Comparison of ENCODE assay signal across 1 cellular context in genomic region chr19:15418588-15419412, GRCh38.
A peak's percentile ranks its signal among the peaks of the same experiment; 100 is the strongest.
TF ChIP-seq lines count a peak whose summit lies in the region.

AKAP8L (minus strand) TSS chr19:15418988; CDS start chr19:15418923, 65 bp downstream.

TF ChIP-seq in WTC11, 78 proteins besides CTCF, POLR2A, EP300 and RAD21 (continued from another document and continues in another):
- no peak for TF ChIP-seq ATF6 (CRISPR knock-in tag; IDR thresholded peaks at IDR 0.05)
- no peak for TF ChIP-seq ZNF512 (CRISPR knock-in tag; IDR thresholded peaks at IDR 0.05; ENCODE audit: borderline replicate concordance)
- TF ChIP-seq NFYB (CRISPR knock-in tag; conservative IDR thresholded peaks at IDR 0.05; ENCODE audit: low read depth): peak; percentile 99
- TF ChIP-seq ESRRA (CRISPR knock-in tag; IDR thresholded peaks at IDR 0.05; ENCODE audit: borderline replicate concordance): no peak
- TF ChIP-seq MXD4 (CRISPR knock-in tag; IDR thresholded peaks at IDR 0.05; ENCODE audit: borderline replicate concordance): no peak
- TF ChIP-seq CBFB (CRISPR knock-in tag; IDR thresholded peaks at IDR 0.05; ENCODE audit: low read depth): no peak
- no peak for TF ChIP-seq NR2C2 (CRISPR knock-in tag; IDR thresholded peaks at IDR 0.05)
- no peak for TF ChIP-seq USF2 (CRISPR knock-in tag; IDR thresholded peaks at IDR 0.05)
- TF ChIP-seq MYBL2 (CRISPR knock-in tag; IDR thresholded peaks at IDR 0.05): no peak
- no peak for TF ChIP-seq SMAD3 (CRISPR knock-in tag; IDR thresholded peaks at IDR 0.05; ENCODE audit: borderline replicate concordance)
- TF ChIP-seq ZNF121 (CRISPR knock-in tag; IDR thresholded peaks at IDR 0.05): no peak
- no peak for TF ChIP-seq SMAD4 (CRISPR knock-in tag; IDR thresholded peaks at IDR 0.05)
- TF ChIP-seq TP53 (CRISPR knock-in tag; IDR thresholded peaks at IDR 0.05): no peak
- TF ChIP-seq PRRX2 (CRISPR knock-in tag; IDR thresholded peaks at IDR 0.05): no peak
- no peak for TF ChIP-seq ZNF671 (CRISPR knock-in tag; IDR thresholded peaks at IDR 0.05)
- no peak for TF ChIP-seq RELA (CRISPR knock-in tag; IDR thresholded peaks at IDR 0.05; ENCODE audit: borderline replicate concordance)
- TF ChIP-seq ARID4B (CRISPR knock-in tag; IDR thresholded peaks at IDR 0.05; ENCODE audit: borderline replicate concordance): 0 out of 2 replicates have a peak, but pooled peaks have one; percentile 57
- TF ChIP-seq CREB1 (CRISPR knock-in tag; IDR thresholded peaks at IDR 0.05): no peak
- TF ChIP-seq USF1 (CRISPR knock-in tag; IDR thresholded peaks at IDR 0.05): 0 out of 2 replicates have a peak, but pooled peaks have one; percentile 25
- TF ChIP-seq ZNF425 (CRISPR knock-in tag; conservative IDR thresholded peaks at IDR 0.05): no peak
- no peak for TF ChIP-seq E2F5 (CRISPR knock-in tag; IDR thresholded peaks at IDR 0.05)
- TF ChIP-seq AFF4 (CRISPR knock-in tag; IDR thresholded peaks at IDR 0.05; ENCODE audit: borderline replicate concordance): no peak
- no peak for TF ChIP-seq TCF7 (CRISPR knock-in tag; IDR thresholded peaks at IDR 0.05; ENCODE audit: low read depth)
- no peak for TF ChIP-seq PRDM15 (CRISPR knock-in tag; IDR thresholded peaks at IDR 0.05)
- no peak; the same call in 1 of the 2 replicates for TF ChIP-seq JUN (CRISPR knock-in tag; IDR thresholded peaks at IDR 0.05)
- no peak for TF ChIP-seq ATF2 (CRISPR knock-in tag; IDR thresholded peaks at IDR 0.05; ENCODE audit: borderline replicate concordance, low read depth)
- no peak for TF ChIP-seq FOXP4 (CRISPR knock-in tag; IDR thresholded peaks at IDR 0.05)
- TF ChIP-seq ELF4 (CRISPR knock-in tag; IDR thresholded peaks at IDR 0.05; ENCODE audit: low read depth): no peak
- peak; percentile 93 for TF ChIP-seq ZNF416 (CRISPR knock-in tag; IDR thresholded peaks at IDR 0.05)
